16 cellular contexts compared by ENCODE assay signal in genomic region chr17:38719284-38719942, GRCh38. TPM values are rescaled to one million over a fixed set of nuclear protein-coding genes. Genes with fewer than 3 reads are reported as not detected.
DNase-seq lines count a peak whose midpoint lies in the region; ATAC-seq and TF ChIP-seq lines count a peak whose summit lies in the region.
"Had no signal": no experiment of that assay in that cellular context is flagged by ENCODE, and none has a peak within 500 bp of the region (broad histone marks: within the 10 kb centered on the region; RNA-seq: fewer than 3 reads in every experiment).

No MANE protein-coding gene starts in this region.

- H3K4me3 Mint-ChIP-seq in activated naive CD8-positive, alpha-beta T cell treated with anti-CD3 and anti-CD28 coated beads, Interleukin-2, amount 50 U/mL, for 24 hours = no peak overlapping the region
- no peak overlapping the region for H3K4me3 Mint-ChIP-seq in activated naive CD8-positive, alpha-beta T cell treated with anti-CD3 and anti-CD28 coated beads for 36 hours
- H3K4me3 Mint-ChIP-seq in brain = peak overlapping the region in 3 of 5 experiments; percentile 37 to 73 (median 50)
- H3K4me3 Mint-ChIP-seq in activated CD8-positive, alpha-beta T cell treated with anti-CD3 and anti-CD28 coated beads for 36 hours = no peak overlapping the region
- H3K4me3 Mint-ChIP-seq: activated CD8-positive, alpha-beta memory T cell treated with anti-CD3 and anti-CD28 coated beads, Interleukin-2, amount 10 ng/mL, durations not matched to agents 7 days and 5 days; CD8-positive, alpha-beta T cell had no signal

- H3K27me3 Mint-ChIP-seq in activated naive CD8-positive, alpha-beta T cell treated with anti-CD3 and anti-CD28 coated beads, Interleukin-2, amount 50 U/mL, for 24 hours = no peaks in the 10 kb centered on the region
- H3K27me3 Mint-ChIP-seq in activated naive CD8-positive, alpha-beta T cell treated with anti-CD3 and anti-CD28 coated beads for 36 hours = no peaks in the 10 kb centered on the region
- H3K27me3 Mint-ChIP-seq in brain = no peaks in the 10 kb centered on the region
- H3K27me3 Mint-ChIP-seq in activated CD8-positive, alpha-beta T cell treated with anti-CD3 and anti-CD28 coated beads for 36 hours = no peaks in the 10 kb centered on the region
- H3K27me3 Mint-ChIP-seq: activated CD8-positive, alpha-beta memory T cell treated with anti-CD3 and anti-CD28 coated beads, Interleukin-2, amount 10 ng/mL, durations not matched to agents 7 days and 5 days had no signal

- H3K36me3 ChIP-seq in thyroid gland = peaks cover 55 to 61% of the 10 kb centered on the region in 2 donors

- TF ChIP-seq CTCF in brain (conservative IDR thresholded peaks at IDR 0.05) (no peak), thyroid gland (IDR thresholded peaks at IDR 0.05) (no peak), coronary artery (IDR thresholded peaks at IDR 0.05) (no peak)
- no peak for TF ChIP-seq CTCF in activated CD8-positive, alpha-beta T cell treated with anti-CD3 and anti-CD28 coated beads for 36 hours (IDR thresholded peaks at IDR 0.05)

- no peak for DNase-seq in activated naive CD8-positive, alpha-beta T cell treated with anti-CD3 and anti-CD28 coated beads, Interleukin-2, amount 50 U/mL, for 24 hours
- DNase-seq in activated naive CD8-positive, alpha-beta T cell treated with anti-CD3 and anti-CD28 coated beads for 36 hours = no peak
- DNase-seq in islet precursor cell (peak; percentile 89), thyroid gland (no peak), coronary artery (ENCODE audit: low spot score) (no peak)
- no peak for DNase-seq in activated CD8-positive, alpha-beta T cell treated with anti-CD3 and anti-CD28 coated beads for 36 hours
- no peak for DNase-seq in activated CD8-positive, alpha-beta memory T cell treated with anti-CD3 and anti-CD28 coated beads for 24 hours
- DNase-seq: activated CD8-positive, alpha-beta memory T cell treated with anti-CD3 and anti-CD28 coated beads, Interleukin-2, amount 10 ng/mL, durations not matched to agents 7 days and 5 days; effector CD4-positive, alpha-beta T cell; hippocampal formation; RPMI8226 had no signal

- TF ChIP-seq POLR2A in thyroid gland (IDR thresholded peaks at IDR 0.05) = no peak

- intact Hi-C loops in activated CD8-positive, alpha-beta T cell treated with anti-CD3 and anti-CD28 coated beads for 36 hours (cut with micrococcal nuclease) = no loop called here
- intact Hi-C loops in thyroid gland (cut with DNase I) = no loop called here

- WGBS in thyroid gland, 2 donors = 87 to 88% methylated on average over 26 to 29 of the region's 29 CpGs

- no peaks in the 10 kb centered on the region for H3K9me3 ChIP-seq in thyroid gland
- H3K9me3 ChIP-seq: psoas muscle, upper lobe of right lung had no signal

- H3K27me3 ChIP-seq in thyroid gland = no peaks in the 10 kb centered on the region
- H3K27me3 ChIP-seq: upper lobe of right lung had no signal

- H3K9me3 Mint-ChIP-seq in activated naive CD8-positive, alpha-beta T cell treated with anti-CD3 and anti-CD28 coated beads, Interleukin-2, amount 50 U/mL, for 24 hours = no peaks in the 10 kb centered on the region
- no peaks in the 10 kb centered on the region for H3K9me3 Mint-ChIP-seq in activated naive CD8-positive, alpha-beta T cell treated with anti-CD3 and anti-CD28 coated beads for 36 hours
- H3K9me3 Mint-ChIP-seq in brain = no peaks in the 10 kb centered on the region
- no peaks in the 10 kb centered on the region for H3K9me3 Mint-ChIP-seq in activated CD8-positive, alpha-beta T cell treated with anti-CD3 and anti-CD28 coated beads for 36 hours
- H3K9me3 Mint-ChIP-seq: CD8-positive, alpha-beta T cell had no signal

- peaks cover 40% of the 10 kb centered on the region for H3K4me1 Mint-ChIP-seq in activated naive CD8-positive, alpha-beta T cell treated with anti-CD3 and anti-CD28 coated beads, Interleukin-2, amount 50 U/mL, for 24 hours
- peaks cover 25% of the 10 kb centered on the region for H3K4me1 Mint-ChIP-seq in activated naive CD8-positive, alpha-beta T cell treated with anti-CD3 and anti-CD28 coated beads for 36 hours
- peaks cover 26% of the 10 kb centered on the region for H3K4me1 Mint-ChIP-seq in brain
- peaks cover 39% of the 10 kb centered on the region for H3K4me1 Mint-ChIP-seq in activated CD8-positive, alpha-beta T cell treated with anti-CD3 and anti-CD28 coated beads for 36 hours (ENCODE audit: low read depth)

- H3K27ac ChIP-seq in thyroid gland (no peak overlapping the region), coronary artery (peak overlapping the region in 1 of 2 donors; percentile 13)
- H3K27ac ChIP-seq: psoas muscle, upper lobe of right lung, WERI-Rb-1 had no signal

- H3K27ac Mint-ChIP-seq in activated naive CD8-positive, alpha-beta T cell treated with anti-CD3 and anti-CD28 coated beads, Interleukin-2, amount 50 U/mL, for 24 hours = peak overlapping the region; percentile 52
- no peak overlapping the region for H3K27ac Mint-ChIP-seq in activated naive CD8-positive, alpha-beta T cell treated with anti-CD3 and anti-CD28 coated beads for 36 hours
- peak overlapping the region in 3 of 5 experiments; percentile 38 to 72 (median 61) for H3K27ac Mint-ChIP-seq in brain
- H3K27ac Mint-ChIP-seq in activated CD8-positive, alpha-beta T cell treated with anti-CD3 and anti-CD28 coated beads for 36 hours = no peak overlapping the region
- H3K27ac Mint-ChIP-seq: activated CD8-positive, alpha-beta memory T cell treated with anti-CD3 and anti-CD28 coated beads, Interleukin-2, amount 10 ng/mL, durations not matched to agents 7 days and 5 days; CD8-positive, alpha-beta T cell had no signal

- H3K4me3 ChIP-seq in thyroid gland (replicated peaks in 1 of 3) (no peak overlapping the region), coronary artery (no peak overlapping the region)
- H3K4me3 ChIP-seq: psoas muscle, upper lobe of right lung had no signal

- CTCF ChIA-PET in activated CD8-positive, alpha-beta T cell treated with anti-CD3 and anti-CD28 coated beads for 36 hours (lab: Charles Lee) = interaction anchor here (0.6 to 1.9 kb wide), 6 partner anchors 9 to 67 kb away, joined by 3 to 8 read pairs (median 5); no protein-coding TSS in a partner anchor

- POLR2A ChIA-PET in activated CD8-positive, alpha-beta T cell treated with anti-CD3 and anti-CD28 coated beads for 36 hours (lab: Charles Lee) = interaction anchor here (1.4 to 15.9 kb wide), 3 partner anchors 9 to 22 kb away, joined by 3 to 390 read pairs (median 20); partner anchors contain the start of gene MLLT6

- H3K36me3 Mint-ChIP-seq in activated naive CD8-positive, alpha-beta T cell treated with anti-CD3 and anti-CD28 coated beads, Interleukin-2, amount 50 U/mL, for 24 hours (ENCODE audit: low read depth) = peaks cover 34% of the 10 kb centered on the region
- H3K36me3 Mint-ChIP-seq in activated naive CD8-positive, alpha-beta T cell treated with anti-CD3 and anti-CD28 coated beads for 36 hours = peaks cover 31% of the 10 kb centered on the region
- H3K36me3 Mint-ChIP-seq in brain = peaks cover 42% of the 10 kb centered on the region
- H3K36me3 Mint-ChIP-seq in activated CD8-positive, alpha-beta T cell treated with anti-CD3 and anti-CD28 coated beads for 36 hours (ENCODE audit: low read depth) = peaks cover 52% of the 10 kb centered on the region

- no peaks in the 10 kb centered on the region for H3K4me1 ChIP-seq in thyroid gland
- H3K4me1 ChIP-seq: psoas muscle, upper lobe of right lung had no signal

- no peak for ATAC-seq in activated naive CD8-positive, alpha-beta T cell treated with anti-CD3 and anti-CD28 coated beads, Interleukin-2, amount 50 U/mL, for 24 hours
- no peak for ATAC-seq in activated CD8-positive, alpha-beta T cell treated with anti-CD3 and anti-CD28 coated beads for 36 hours

RNA-seq across cellular contexts. Expression of gene CISD3, which starts 10.7 kb away (rescaled TPM):
- 10 to 100 TPM; 54.3 to 57.4 TPM for total RNA-seq in activated naive CD8-positive, alpha-beta T cell treated with anti-CD3 and anti-CD28 coated beads for 36 hours
- 38.7 TPM for polyA plus RNA-seq in brain (ENCODE audit: insufficient read depth, low read depth, low replicate concordance)
- 10 to 100 TPM; 43.2 to 44.2 TPM for total RNA-seq in activated CD8-positive, alpha-beta T cell treated with anti-CD3 and anti-CD28 coated beads for 36 hours
- total RNA-seq in thyroid gland = 10 to 100 TPM; 12.4 to 29.0 (median 18.2) TPM

RNA-seq across cellular contexts. Expression of gene MLLT6, which starts 14.3 kb away (rescaled TPM):
- total RNA-seq in activated naive CD8-positive, alpha-beta T cell treated with anti-CD3 and anti-CD28 coated beads for 36 hours = 100 to 1,000 TPM; 125 to 130 TPM
- polyA plus RNA-seq in brain (ENCODE audit: insufficient read depth, low read depth, low replicate concordance) = 50.9 TPM
- 100 to 1,000 TPM; 145 to 148 TPM for total RNA-seq in activated CD8-positive, alpha-beta T cell treated with anti-CD3 and anti-CD28 coated beads for 36 hours
- 100 to 1,000 TPM; 111 to 192 (median 115) TPM for total RNA-seq in thyroid gland

RNA-seq across cellular contexts. Expression of gene PCGF2, which starts 28.7 kb away (rescaled TPM):
- under 1 TPM; 0.40 to 0.74 TPM for total RNA-seq in activated naive CD8-positive, alpha-beta T cell treated with anti-CD3 and anti-CD28 coated beads for 36 hours
- polyA plus RNA-seq in brain (ENCODE audit: insufficient read depth, low read depth, low replicate concordance) = 88.3 TPM
- 1 to 10 TPM in 1 of 2 experiments, under 1 TPM in 1; 0.50 to 1.2 TPM for total RNA-seq in activated CD8-positive, alpha-beta T cell treated with anti-CD3 and anti-CD28 coated beads for 36 hours
- 10 to 100 TPM in 2 of 4 donors, 1 to 10 TPM in 2; 8.5 to 13.5 (median 10.9) TPM for total RNA-seq in thyroid gland
- total RNA-seq: CD8-positive, alpha-beta T cell had no signal

RNA-seq across cellular contexts. Expression of gene PSMB3, which starts 33.1 kb away (rescaled TPM):
- total RNA-seq in activated naive CD8-positive, alpha-beta T cell treated with anti-CD3 and anti-CD28 coated beads for 36 hours = 100 to 1,000 TPM; 284 to 288 TPM
- polyA plus RNA-seq in brain (ENCODE audit: insufficient read depth, low read depth, low replicate concordance) = 278 TPM
- 100 to 1,000 TPM; 275 to 279 TPM for total RNA-seq in activated CD8-positive, alpha-beta T cell treated with anti-CD3 and anti-CD28 coated beads for 36 hours
- total RNA-seq in thyroid gland = 100 to 1,000 TPM; 135 to 256 (median 222) TPM

RNA-seq across cellular contexts. Expression of gene EPOP, which starts 44.7 kb away (rescaled TPM):
- 10 to 100 TPM; 33.6 to 33.7 TPM for total RNA-seq in activated naive CD8-positive, alpha-beta T cell treated with anti-CD3 and anti-CD28 coated beads for 36 hours
- 8.8 TPM for polyA plus RNA-seq in brain (ENCODE audit: insufficient read depth, low read depth, low replicate concordance)
- total RNA-seq in activated CD8-positive, alpha-beta T cell treated with anti-CD3 and anti-CD28 coated beads for 36 hours = 10 to 100 TPM; 31.8 to 32.2 TPM
- total RNA-seq in thyroid gland = 1 to 10 TPM in 1 of 4 donors, under 1 TPM in 3; 0.20 to 1.8 (median 0.41) TPM

Comparison
In these comparisons a context has a peak if more than half of its experiments do, and no peak if none do; other contexts are left out.
1. H3K27ac Mint-ChIP-seq: peak in activated naive CD8-positive, alpha-beta T cell treated with anti-CD3 and anti-CD28 coated beads, Interleukin-2, amount 50 U/mL, for 24 hours (single experiment) and brain (3 of 5); none in activated naive CD8-positive, alpha-beta T cell treated with anti-CD3 and anti-CD28 coated beads for 36 hours (single experiment) and activated CD8-positive, alpha-beta T cell treated with anti-CD3 and anti-CD28 coated beads for 36 hours (single experiment).
2. H3K4me3 Mint-ChIP-seq: peak in brain (3 of 5); none in activated naive CD8-positive, alpha-beta T cell treated with anti-CD3 and anti-CD28 coated beads, Interleukin-2, amount 50 U/mL, for 24 hours (single experiment), activated naive CD8-positive, alpha-beta T cell treated with anti-CD3 and anti-CD28 coated beads for 36 hours (single experiment) and activated CD8-positive, alpha-beta T cell treated with anti-CD3 and anti-CD28 coated beads for 36 hours (single experiment).
3. RNA of gene PCGF2, which starts 28.7 kb away (total RNA-seq): 8.5 to 13.5 TPM in thyroid gland; 0.50 to 1.2 TPM in activated CD8-positive, alpha-beta T cell treated with anti-CD3 and anti-CD28 coated beads for 36 hours and 0.40 to 0.74 TPM in activated naive CD8-positive, alpha-beta T cell treated with anti-CD3 and anti-CD28 coated beads for 36 hours; every median in the first group is over 4 times any median in the second.